In the genomic region with DNA sequence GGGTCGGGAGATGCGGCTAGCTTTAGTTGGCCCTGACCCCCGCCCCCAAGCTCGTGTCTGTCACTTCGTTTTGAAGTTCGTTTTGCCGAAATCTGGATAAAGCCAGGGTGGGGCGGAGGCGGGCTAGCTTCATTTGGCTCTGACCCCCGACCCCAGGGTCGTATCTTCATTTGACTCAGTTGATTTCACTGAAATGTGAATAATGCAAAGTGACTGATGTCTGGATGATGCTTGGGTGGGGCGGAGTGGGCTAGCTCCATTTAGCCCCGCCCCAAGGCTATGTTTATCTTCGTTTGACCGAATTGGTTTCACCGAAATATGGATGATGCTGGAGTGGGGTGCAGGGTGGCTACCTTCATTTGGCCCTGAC, we compare ENCODE assay signal across 1 cellular context.
TF ChIP-seq lines count a peak whose summit lies in the region.

No MANE protein-coding gene starts in this region.

TF ChIP-seq in A549, 52 proteins besides CTCF, POLR2A, EP300 and RAD21 (continued from another document):
- TF ChIP-seq CHD2 (IDR thresholded peaks at IDR 0.05; ENCODE audit: low read length, partially characterized antibody) (no peak), CBX8 (IDR thresholded peaks at IDR 0.05) (no peak)
TF ChIP-seq in A549: peak in this region for 0.
